Comparison of ENCODE assay signal across 2 cellular contexts in genomic region chr15:65927545-65927944, GRCh38.
TF ChIP-seq lines count a peak whose summit lies in the region.

No MANE protein-coding gene starts in this region.

TF ChIP-seq in GM23338, 12 proteins besides CTCF, POLR2A, EP300 and RAD21 (continued from another document):
- TF ChIP-seq, protein P1, sequence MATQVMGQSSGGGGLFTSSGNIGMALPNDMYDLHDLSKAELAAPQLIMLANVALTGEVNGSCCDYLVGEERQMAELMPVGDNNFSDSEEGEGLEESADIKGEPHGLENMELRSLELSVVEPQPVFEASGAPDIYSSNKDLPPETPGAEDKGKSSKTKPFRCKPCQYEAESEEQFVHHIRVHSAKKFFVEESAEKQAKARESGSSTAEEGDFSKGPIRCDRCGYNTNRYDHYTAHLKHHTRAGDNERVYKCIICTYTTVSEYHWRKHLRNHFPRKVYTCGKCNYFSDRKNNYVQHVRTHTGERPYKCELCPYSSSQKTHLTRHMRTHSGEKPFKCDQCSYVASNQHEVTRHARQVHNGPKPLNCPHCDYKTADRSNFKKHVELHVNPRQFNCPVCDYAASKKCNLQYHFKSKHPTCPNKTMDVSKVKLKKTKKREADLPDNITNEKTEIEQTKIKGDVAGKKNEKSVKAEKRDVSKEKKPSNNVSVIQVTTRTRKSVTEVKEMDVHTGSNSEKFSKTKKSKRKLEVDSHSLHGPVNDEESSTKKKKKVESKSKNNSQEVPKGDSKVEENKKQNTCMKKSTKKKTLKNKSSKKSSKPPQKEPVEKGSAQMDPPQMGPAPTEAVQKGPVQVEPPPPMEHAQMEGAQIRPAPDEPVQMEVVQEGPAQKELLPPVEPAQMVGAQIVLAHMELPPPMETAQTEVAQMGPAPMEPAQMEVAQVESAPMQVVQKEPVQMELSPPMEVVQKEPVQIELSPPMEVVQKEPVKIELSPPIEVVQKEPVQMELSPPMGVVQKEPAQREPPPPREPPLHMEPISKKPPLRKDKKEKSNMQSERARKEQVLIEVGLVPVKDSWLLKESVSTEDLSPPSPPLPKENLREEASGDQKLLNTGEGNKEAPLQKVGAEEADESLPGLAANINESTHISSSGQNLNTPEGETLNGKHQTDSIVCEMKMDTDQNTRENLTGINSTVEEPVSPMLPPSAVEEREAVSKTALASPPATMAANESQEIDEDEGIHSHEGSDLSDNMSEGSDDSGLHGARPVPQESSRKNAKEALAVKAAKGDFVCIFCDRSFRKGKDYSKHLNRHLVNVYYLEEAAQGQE (IDR thresholded peaks at IDR 0.05; ENCODE audit: unreplicated experiment), result no peak
- TF ChIP-seq EZH2phosphoT487 (IDR thresholded peaks at IDR 0.05; ENCODE audit: unreplicated experiment) (no peak), ZNF114 (CRISPR knock-in tag; IDR thresholded peaks at IDR 0.05) (no peak), EZH2 (IDR thresholded peaks at IDR 0.05; ENCODE audit: low read depth, unreplicated experiment) (no peak), STAT1 (IDR thresholded peaks at IDR 0.05; ENCODE audit: unreplicated experiment) (no peak), JUNB (IDR thresholded peaks at IDR 0.05; ENCODE audit: unreplicated experiment) (no peak), NANOG (IDR thresholded peaks at IDR 0.05; ENCODE audit: borderline replicate concordance) (no peak), CREB1 (CRISPR knock-in tag; IDR thresholded peaks at IDR 0.05; ENCODE audit: low read depth) (no peak), ZNF462 (CRISPR knock-in tag; IDR thresholded peaks at IDR 0.05) (no peak), POLR2AphosphoS5 (IDR thresholded peaks at IDR 0.05; ENCODE audit: low read depth) (no peak)
- TF ChIP-seq, protein P2, sequence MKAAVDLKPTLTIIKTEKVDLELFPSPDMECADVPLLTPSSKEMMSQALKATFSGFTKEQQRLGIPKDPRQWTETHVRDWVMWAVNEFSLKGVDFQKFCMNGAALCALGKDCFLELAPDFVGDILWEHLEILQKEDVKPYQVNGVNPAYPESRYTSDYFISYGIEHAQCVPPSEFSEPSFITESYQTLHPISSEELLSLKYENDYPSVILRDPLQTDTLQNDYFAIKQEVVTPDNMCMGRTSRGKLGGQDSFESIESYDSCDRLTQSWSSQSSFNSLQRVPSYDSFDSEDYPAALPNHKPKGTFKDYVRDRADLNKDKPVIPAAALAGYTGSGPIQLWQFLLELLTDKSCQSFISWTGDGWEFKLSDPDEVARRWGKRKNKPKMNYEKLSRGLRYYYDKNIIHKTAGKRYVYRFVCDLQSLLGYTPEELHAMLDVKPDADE (IDR thresholded peaks at IDR 0.05), result no peak

TF ChIP-seq in SK-N-SH treated with all-trans-retinoic acid at 6 μM for 48 hours, 23 proteins besides CTCF, POLR2A, EP300 and RAD21 (continued from another document):
- TF ChIP-seq, protein P3, sequence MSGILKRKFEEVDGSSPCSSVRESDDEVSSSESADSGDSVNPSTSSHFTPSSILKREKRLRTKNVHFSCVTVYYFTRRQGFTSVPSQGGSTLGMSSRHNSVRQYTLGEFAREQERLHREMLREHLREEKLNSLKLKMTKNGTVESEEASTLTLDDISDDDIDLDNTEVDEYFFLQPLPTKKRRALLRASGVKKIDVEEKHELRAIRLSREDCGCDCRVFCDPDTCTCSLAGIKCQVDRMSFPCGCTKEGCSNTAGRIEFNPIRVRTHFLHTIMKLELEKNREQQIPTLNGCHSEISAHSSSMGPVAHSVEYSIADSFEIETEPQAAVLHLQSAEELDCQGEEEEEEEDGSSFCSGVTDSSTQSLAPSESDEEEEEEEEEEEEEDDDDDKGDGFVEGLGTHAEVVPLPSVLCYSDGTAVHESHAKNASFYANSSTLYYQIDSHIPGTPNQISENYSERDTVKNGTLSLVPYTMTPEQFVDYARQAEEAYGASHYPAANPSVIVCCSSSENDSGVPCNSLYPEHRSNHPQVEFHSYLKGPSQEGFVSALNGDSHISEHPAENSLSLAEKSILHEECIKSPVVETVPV (CRISPR knock-in tag; IDR thresholded peaks at IDR 0.05), result no peak
- no peak for TF ChIP-seq ARNTL (CRISPR knock-in tag; IDR thresholded peaks at IDR 0.05; ENCODE audit: borderline replicate concordance, low read depth)
- TF ChIP-seq ISL1 (CRISPR knock-in tag; IDR thresholded peaks at IDR 0.05), result no peak
- no peak for TF ChIP-seq ZFP3 (CRISPR knock-in tag; IDR thresholded peaks at IDR 0.05)
